In the genomic region with DNA sequence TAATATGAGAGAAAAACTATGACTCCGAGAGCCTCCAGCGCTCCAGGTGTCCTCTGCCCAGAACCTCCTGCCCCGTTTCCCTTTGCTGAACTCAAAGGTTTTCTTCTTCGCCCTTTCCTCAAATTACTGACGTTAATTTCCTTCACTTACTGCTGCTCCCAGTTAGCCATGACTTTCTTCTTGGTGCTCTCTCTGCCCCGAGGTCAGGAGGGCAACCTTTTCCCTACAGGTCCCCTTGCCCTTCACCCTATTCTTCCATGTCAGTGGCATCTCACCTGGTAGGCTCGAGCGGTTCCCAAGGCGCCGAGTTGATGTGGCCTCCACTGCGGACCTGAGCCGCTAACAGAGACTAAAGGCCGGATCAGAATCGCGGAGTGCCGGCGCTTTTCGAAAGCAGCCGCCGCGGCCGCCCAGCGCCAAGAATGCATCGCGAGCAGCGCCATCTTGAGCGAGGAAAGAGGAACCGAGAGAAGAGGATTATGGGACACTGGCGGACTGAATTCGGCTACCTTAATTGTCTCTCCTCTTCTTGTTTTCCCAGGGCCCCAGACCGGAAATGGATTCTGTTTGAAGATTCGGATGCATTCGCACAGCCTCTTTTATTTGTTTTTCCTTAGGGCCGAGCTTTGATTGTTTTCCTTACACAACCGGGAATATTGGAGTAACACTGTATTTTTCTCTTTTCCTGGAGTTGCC, we compare ENCODE assay signal across 1 cellular context.
TF ChIP-seq lines count a peak whose summit lies in the region.

Gene ABCB7 (minus strand): TSS at position 454 of the 696 bp plus-strand sequence. CDS start 11 bp downstream, at position 443.

TF ChIP-seq in HCT116, 20 proteins besides CTCF, POLR2A, EP300 and RAD21 (continued from another document):
- TF ChIP-seq, protein P1, sequence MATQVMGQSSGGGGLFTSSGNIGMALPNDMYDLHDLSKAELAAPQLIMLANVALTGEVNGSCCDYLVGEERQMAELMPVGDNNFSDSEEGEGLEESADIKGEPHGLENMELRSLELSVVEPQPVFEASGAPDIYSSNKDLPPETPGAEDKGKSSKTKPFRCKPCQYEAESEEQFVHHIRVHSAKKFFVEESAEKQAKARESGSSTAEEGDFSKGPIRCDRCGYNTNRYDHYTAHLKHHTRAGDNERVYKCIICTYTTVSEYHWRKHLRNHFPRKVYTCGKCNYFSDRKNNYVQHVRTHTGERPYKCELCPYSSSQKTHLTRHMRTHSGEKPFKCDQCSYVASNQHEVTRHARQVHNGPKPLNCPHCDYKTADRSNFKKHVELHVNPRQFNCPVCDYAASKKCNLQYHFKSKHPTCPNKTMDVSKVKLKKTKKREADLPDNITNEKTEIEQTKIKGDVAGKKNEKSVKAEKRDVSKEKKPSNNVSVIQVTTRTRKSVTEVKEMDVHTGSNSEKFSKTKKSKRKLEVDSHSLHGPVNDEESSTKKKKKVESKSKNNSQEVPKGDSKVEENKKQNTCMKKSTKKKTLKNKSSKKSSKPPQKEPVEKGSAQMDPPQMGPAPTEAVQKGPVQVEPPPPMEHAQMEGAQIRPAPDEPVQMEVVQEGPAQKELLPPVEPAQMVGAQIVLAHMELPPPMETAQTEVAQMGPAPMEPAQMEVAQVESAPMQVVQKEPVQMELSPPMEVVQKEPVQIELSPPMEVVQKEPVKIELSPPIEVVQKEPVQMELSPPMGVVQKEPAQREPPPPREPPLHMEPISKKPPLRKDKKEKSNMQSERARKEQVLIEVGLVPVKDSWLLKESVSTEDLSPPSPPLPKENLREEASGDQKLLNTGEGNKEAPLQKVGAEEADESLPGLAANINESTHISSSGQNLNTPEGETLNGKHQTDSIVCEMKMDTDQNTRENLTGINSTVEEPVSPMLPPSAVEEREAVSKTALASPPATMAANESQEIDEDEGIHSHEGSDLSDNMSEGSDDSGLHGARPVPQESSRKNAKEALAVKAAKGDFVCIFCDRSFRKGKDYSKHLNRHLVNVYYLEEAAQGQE (IDR thresholded peaks at IDR 0.05; ENCODE audit: low read depth), result no peak
- TF ChIP-seq YY1 (IDR thresholded peaks at IDR 0.05; ENCODE audit: extremely low read depth, insufficient replicate concordance, low read depth, low read length), result peak; percentile 91
- no peak for TF ChIP-seq ZNF274 (IDR thresholded peaks at IDR 0.05; ENCODE audit: low read depth, low read length)
- no peak for TF ChIP-seq ATF3 (IDR thresholded peaks at IDR 0.05)
- peak; percentile 43 for TF ChIP-seq ELF1 (IDR thresholded peaks at IDR 0.05; ENCODE audit: borderline replicate concordance, low read depth)
- peak; percentile 66 for TF ChIP-seq POLR2AphosphoS5 (IDR thresholded peaks at IDR 0.05; ENCODE audit: low read depth, low read length)
- TF ChIP-seq CBX3 (IDR thresholded peaks at IDR 0.05; ENCODE audit: low read depth), result 0 out of 2 replicates have a peak, but pooled peaks have one; percentile 26
- TF ChIP-seq JUND (IDR thresholded peaks at IDR 0.05), result no peak
- TF ChIP-seq EZH2 (IDR thresholded peaks at IDR 0.05), result no peak
- peak; percentile 29; the same call in 1 of the 2 replicates for TF ChIP-seq MAX (IDR thresholded peaks at IDR 0.05)
- TF ChIP-seq SRF (IDR thresholded peaks at IDR 0.05; ENCODE audit: low read depth), result no peak
